ENCODE assay signal across 9 cellular contexts in the genomic region with DNA sequence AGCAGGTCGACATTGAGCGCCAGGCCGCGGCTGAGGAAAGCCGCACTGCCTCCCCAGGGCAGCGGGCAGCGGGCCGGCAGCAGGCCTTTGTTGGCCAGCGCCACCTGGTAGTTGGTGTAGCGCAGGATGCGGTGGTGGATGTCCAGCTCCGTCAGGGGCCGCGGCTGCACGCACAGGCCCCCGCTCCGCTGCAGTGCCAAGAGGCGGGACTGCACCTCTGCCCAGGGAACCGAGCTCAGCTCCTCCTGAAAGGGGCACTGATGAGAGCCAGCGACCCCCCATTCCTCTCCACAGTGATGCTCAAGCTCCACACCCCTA. TPM values are rescaled to one million over a fixed set of nuclear protein-coding genes. Genes with fewer than 3 reads are reported as not detected.
DNase-seq lines count a peak whose midpoint lies in the region; ATAC-seq and TF ChIP-seq lines count a peak whose summit lies in the region.
"Had no signal": no experiment of that assay in that cellular context is flagged by ENCODE, and none has a peak within 500 bp of the region (broad histone marks: within the 10 kb centered on the region; RNA-seq: fewer than 3 reads in every experiment).

No MANE protein-coding gene starts in this region.

- H3K4me3 Mint-ChIP-seq in activated naive CD4-positive, alpha-beta T cell treated with anti-CD3 and anti-CD28 coated beads, Interleukin-2, amount 50 U/mL, for 24 hours = peak overlapping the region; percentile 76
- peak overlapping the region; percentile 63 to 93 (median 84) for H3K4me3 Mint-ChIP-seq in naive B cell
- peak overlapping the region; percentile 71 for H3K4me3 Mint-ChIP-seq in type B pancreatic cell

- no peak overlapping the region for H3K27ac Mint-ChIP-seq in activated naive CD4-positive, alpha-beta T cell treated with anti-CD3 and anti-CD28 coated beads, Interleukin-2, amount 50 U/mL, for 24 hours
- H3K27ac Mint-ChIP-seq in naive B cell (peak overlapping the region in 3 of 6 donors; percentile 42 to 92 (median 78)), type B pancreatic cell (peak overlapping the region; percentile 53)

- no peaks in the 10 kb centered on the region for H3K27me3 ChIP-seq in ovary

- TF ChIP-seq EP300 in ovary (IDR thresholded peaks at IDR 0.05) = no peak

- no peak overlapping the region for H3K4me3 ChIP-seq in ovary

- H3K4me1 Mint-ChIP-seq in activated naive CD4-positive, alpha-beta T cell treated with anti-CD3 and anti-CD28 coated beads, Interleukin-2, amount 50 U/mL, for 24 hours = peaks cover 48% of the 10 kb centered on the region
- H3K4me1 Mint-ChIP-seq in naive B cell = peaks cover 37 to 42% (median 38%) of the 10 kb centered on the region in 3 donors
- peaks cover 17% of the 10 kb centered on the region for H3K4me1 Mint-ChIP-seq in type B pancreatic cell (ENCODE audit: unreplicated experiment)

- H3K36me3 Mint-ChIP-seq in activated naive CD4-positive, alpha-beta T cell treated with anti-CD3 and anti-CD28 coated beads, Interleukin-2, amount 50 U/mL, for 24 hours = no peaks in the 10 kb centered on the region
- H3K36me3 Mint-ChIP-seq in naive B cell (no peaks in the 10 kb centered on the region), type B pancreatic cell (no peaks in the 10 kb centered on the region)

- no peak for ATAC-seq in naive B cell (ENCODE audit: low read depth in 2 of 2)

- TF ChIP-seq CTCF in type B pancreatic cell (conservative IDR thresholded peaks at IDR 0.05) (no peak), ovary (IDR thresholded peaks at IDR 0.05) (no peak)

- no peak for DNase-seq in activated naive CD4-positive, alpha-beta T cell treated with anti-CD3 and anti-CD28 coated beads, Interleukin-2, amount 50 U/mL, for 16 hours
- DNase-seq in cerebellum (ENCODE audit: low spot score) (peak; percentile 49), naive B cell (no peak), type B pancreatic cell (ENCODE audit: extremely low spot score, unreplicated experiment) (no peak), AG20443 (ENCODE audit: low spot score) (no peak), germinal center (ENCODE audit: low spot score) (no peak), ovary (no peak)

- no peaks in the 10 kb centered on the region for H3K9me3 ChIP-seq in ovary

- no peaks in the 10 kb centered on the region for H3K36me3 ChIP-seq in ovary

- peaks cover 5% of the 10 kb centered on the region for H3K4me1 ChIP-seq in ovary (ENCODE audit: insufficient read depth)

- 12 to 22% (median 15%) methylated on average over 19 to 20 of the region's 20 CpGs for WGBS in ovary, 3 donors

- no peak for TF ChIP-seq POLR2A in ovary (IDR thresholded peaks at IDR 0.05)

- H3K27me3 Mint-ChIP-seq in activated naive CD4-positive, alpha-beta T cell treated with anti-CD3 and anti-CD28 coated beads, Interleukin-2, amount 50 U/mL, for 24 hours = no peaks in the 10 kb centered on the region
- H3K27me3 Mint-ChIP-seq in naive B cell (peaks cover 28 to 78% (median 50%) of the 10 kb centered on the region in 3 donors), type B pancreatic cell (peaks cover 67% of the 10 kb centered on the region)

- H3K9me3 Mint-ChIP-seq in activated naive CD4-positive, alpha-beta T cell treated with anti-CD3 and anti-CD28 coated beads, Interleukin-2, amount 50 U/mL, for 24 hours = no peaks in the 10 kb centered on the region
- no peaks in the 10 kb centered on the region for H3K9me3 Mint-ChIP-seq in naive B cell
- no peaks in the 10 kb centered on the region for H3K9me3 Mint-ChIP-seq in type B pancreatic cell

- intact Hi-C loops in ovary (cut with DNase I) = loop anchor here in 3 of 4 donors (5.0 to 10.0 kb wide), 2 partner anchors 57 to 96 kb away; no protein-coding TSS in a partner anchor

- no peak overlapping the region for H3K27ac ChIP-seq in ovary
- H3K27ac ChIP-seq: HL-60 had no signal

RNA-seq across cellular contexts. Expression of a gene that starts 5.2 kb away (rescaled TPM):
- 3.9 TPM for total RNA-seq in cerebellum
- 10 to 100 TPM in 2 of 6 donors, 1 to 10 TPM in 4; 7.6 to 14.3 (median 9.6) TPM for polyA plus RNA-seq in naive B cell (ENCODE audit: low read depth in 6 of 6)
- total RNA-seq in type B pancreatic cell (ENCODE audit: low replicate concordance) = 33.8 and 53.2 TPM in 2 replicates
- 1 to 10 TPM in 1 of 7 donors, under 1 TPM in 6; 0.18 to 1.0 (median 0.40) TPM for total RNA-seq in ovary
- polyA plus RNA-seq in ovary = under 1 TPM; 0.03 to 0.19 TPM

RNA-seq across cellular contexts. Expression of a gene that starts 9.2 kb away (rescaled TPM):
- 35.3 TPM for total RNA-seq in cerebellum
- polyA plus RNA-seq in naive B cell (ENCODE audit: low read depth in 6 of 6) = 10 to 100 TPM; 18.4 to 32.4 (median 23.4) TPM
- total RNA-seq in type B pancreatic cell (ENCODE audit: low replicate concordance) = 32.7 and 45.5 TPM in 2 replicates
- total RNA-seq in ovary = 10 to 100 TPM; 15.5 to 45.2 (median 29.1) TPM
- 10 to 100 TPM in 1 of 2 donors, 1 to 10 TPM in 1; 6.1 to 14.7 TPM for polyA plus RNA-seq in ovary

RNA-seq across cellular contexts. Expression of a gene that starts 28.3 kb away (rescaled TPM):
- total RNA-seq in cerebellum (1.5 TPM), type B pancreatic cell (ENCODE audit: low replicate concordance) (0.21 and 1.7 TPM in 2 replicates), ovary (10 to 100 TPM in 1 of 7 donors, 1 to 10 TPM in 6; 2.9 to 26.0 (median 5.4) TPM)
- polyA plus RNA-seq in naive B cell (ENCODE audit: low read depth in 6 of 6) (1 to 10 TPM in 4 of 6 donors, under 1 TPM in 2; 0.29 to 2.8 (median 1.3) TPM), ovary (1 to 10 TPM; 1.0 to 8.9 TPM)

RNA-seq across cellular contexts. Expression of a gene that starts 29.2 kb away (rescaled TPM):
- total RNA-seq in cerebellum (1.6 TPM), type B pancreatic cell (ENCODE audit: low replicate concordance) (2.2 and 4.4 TPM in 2 replicates), ovary (1 to 10 TPM; 2.5 to 9.4 (median 4.5) TPM)
- polyA plus RNA-seq in naive B cell (ENCODE audit: low read depth in 6 of 6) (not detected), ovary (1 to 10 TPM; 1.0 to 2.9 TPM)

RNA-seq across cellular contexts. Expression of a gene that starts 38.6 kb away (rescaled TPM):
- total RNA-seq in cerebellum = 21.6 TPM
- polyA plus RNA-seq in naive B cell (ENCODE audit: low read depth in 6 of 6) = 10 to 100 TPM in 3 of 6 donors, 1 to 10 TPM in 3; 7.3 to 10.5 (median 9.6) TPM
- total RNA-seq in type B pancreatic cell (ENCODE audit: low replicate concordance) = 20.4 and 20.5 TPM in 2 replicates
- 1 to 10 TPM; 2.7 to 5.9 (median 4.1) TPM for total RNA-seq in ovary
- polyA plus RNA-seq in ovary = 1 to 10 TPM; 3.8 to 9.4 TPM
